ENCODE assay signal across 26 cellular contexts in the genomic region with DNA sequence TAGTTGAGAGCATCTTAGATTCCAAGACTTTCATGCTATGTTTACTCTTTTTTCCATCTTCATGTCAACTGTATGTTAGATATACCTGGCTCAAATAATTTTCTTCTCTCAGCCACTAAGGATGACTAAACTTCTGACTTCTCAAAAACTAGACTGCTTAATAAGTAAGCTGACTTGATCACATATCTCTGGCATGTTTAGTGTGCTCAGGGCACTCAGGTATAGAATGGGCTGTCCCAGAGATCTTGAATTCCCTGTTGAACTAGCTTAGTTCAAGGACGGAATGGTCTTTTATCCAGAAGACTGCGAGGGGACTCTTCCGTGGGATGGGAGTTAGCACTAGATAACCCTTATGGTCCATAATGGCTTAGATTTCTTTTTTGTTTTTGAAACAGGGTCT.
"Had no signal": no experiment of that assay in that cellular context is flagged by ENCODE, and none has a peak within 500 bp of the region (broad histone marks: within the 10 kb centered on the region; RNA-seq: fewer than 3 reads in every experiment).

No MANE protein-coding gene starts in this region.

- H3K4me1 ChIP-seq: esophagus muscularis mucosa, foreskin keratinocyte, gastrocnemius medialis, heart left ventricle had no signal

- H3K4me3 ChIP-seq: coronary artery, esophagus muscularis mucosa, gastrocnemius medialis, heart left ventricle had no signal

- DNase-seq: activated B cell treated with CpG ODN at 0.5 μM for 24 hours; activated CD4-positive, alpha-beta T cell treated with anti-CD3 and anti-CD28 coated beads for 48 hours; activated CD4-positive, alpha-beta T cell treated with anti-CD3 and anti-CD28 coated beads, Interleukin-2, amount 50 U/mL, for 1 hour; activated CD4-positive, alpha-beta T cell treated with anti-CD3 and anti-CD28 coated beads, Interleukin-2, amount 50 U/mL, for 48 hours; activated CD8-positive, alpha-beta memory T cell treated with anti-CD3 and anti-CD28 coated beads for 24 hours; activated CD8-positive, alpha-beta T cell treated with anti-CD3 and anti-CD28 coated beads for 36 hours; activated effector memory CD4-positive, alpha-beta T cell treated with Interleukin-2 at 50 U/mL for 16 hours; activated gamma-delta T cell treated with Interleukin-2 at 50 U/mL for 16 hours; activated naive CD4-positive, alpha-beta T cell treated with anti-CD3 and anti-CD28 coated beads, Interleukin-2, amount 50 U/mL, for 16 hours; activated naive CD4-positive, alpha-beta T cell treated with Interleukin-2 at 50 U/mL for 16 hours; activated T-cell treated with anti-CD3 and anti-CD28 coated beads, Interleukin-2, amount 50 U/mL, for 4 hours; amniotic stem cell; anterior cingulate cortex; brain microvascular endothelial cell; dermis blood vessel endothelial cell; effector CD4-positive, alpha-beta T cell; effector memory CD8-positive, alpha-beta T cell; erythroblast; foreskin keratinocyte; gastrocnemius medialis; glutamatergic neuron; heart left ventricle; T-helper 2 cell had no signal

- H3K9me3 ChIP-seq: esophagus muscularis mucosa, gastrocnemius medialis, heart left ventricle had no signal

- H3K27me3 ChIP-seq: brain microvascular endothelial cell, esophagus muscularis mucosa, foreskin keratinocyte, gastrocnemius medialis, heart left ventricle had no signal

- H3K27ac ChIP-seq: brain microvascular endothelial cell, coronary artery, esophagus muscularis mucosa, foreskin keratinocyte, gastrocnemius medialis, heart left ventricle, VCaP had no signal
